Comparison of ENCODE assay signal across 29 cellular contexts in genomic region chr12:94597268-94597667, GRCh38. TPM values are rescaled to one million over a fixed set of nuclear protein-coding genes. Genes with fewer than 3 reads are reported as not detected.
"Had no signal": no experiment of that assay in that cellular context is flagged by ENCODE, and none has a peak within 500 bp of the region (broad histone marks: within the 10 kb centered on the region; RNA-seq: fewer than 3 reads in every experiment).

No MANE protein-coding gene starts in this region.

- H3K4me3 ChIP-seq: esophagus squamous epithelium, skin epidermis, uterus had no signal

- DNase-seq: activated CD4-positive, alpha-beta memory T cell treated with anti-CD3 and anti-CD28 coated beads, Interleukin-2, amount 10 ng/mL, durations not matched to agents 7 days and 5 days; activated CD4-positive, alpha-beta T cell treated with anti-CD3 and anti-CD28 coated beads, Interleukin-2, amount 10 ng/mL, durations not matched to agents 24 days and 14 days; activated CD4-positive, CD25-positive, alpha-beta regulatory T cell treated with anti-CD3 and anti-CD28 coated beads, Interleukin-2, amount 50 U/mL, for 72 hours; activated CD8-positive, alpha-beta memory T cell treated with anti-CD3 and anti-CD28 coated beads, Interleukin-2, amount 50 U/mL, for 48 hours; activated gamma-delta T cell; activated naive CD4-positive, alpha-beta T cell treated with anti-CD3 and anti-CD28 coated beads, Interleukin-2, amount 50 U/mL, for 16 hours; activated T-cell treated with anti-CD3 and anti-CD28 coated beads, Interleukin-2, amount 50 U/mL, for 24 hours; amniotic stem cell; brain microvascular endothelial cell; caudate nucleus; cortex of kidney; effector memory CD8-positive, alpha-beta T cell; esophagus squamous epithelium; glutamatergic neuron; left cardiac atrium; mammary epithelial cell; naive B cell; nephron progenitor cell; stimulated activated CD4-positive, alpha-beta T cell treated with anti-CD3 and anti-CD28 coated beads, Interleukin-4, amount 100 ng/mL, for 4 hours; stimulated activated CD8-positive, alpha-beta memory T cell treated with anti-CD3 and anti-CD28 coated beads, Interleukin-4, amount 100 ng/mL, for 48 hours; stimulated activated naive CD8-positive, alpha-beta T cell treated with anti-CD3 and anti-CD28 coated beads, Interleukin-15, amount 100 ng/mL, for 72 hours; substantia nigra; T1000; uterus had no signal

- H3K27ac ChIP-seq: brain microvascular endothelial cell, neutrophil, skin epidermis, uterus had no signal

- H3K9me3 ChIP-seq: esophagus squamous epithelium, neutrophil, uterus had no signal

- ATAC-seq: effector memory CD8-positive, alpha-beta T cell; left cardiac atrium; sciatic nerve; stimulated activated memory B cell treated with anti-CD40 and anti-IgM and Interleukin-4, amounts not matched to agents 10 μg/mL and 1 μg/mL and 100 μg/mL, for 72 hours; stimulated activated naive CD8-positive, alpha-beta T cell treated with anti-CD3 and anti-CD28 coated beads, Interleukin-15, amount 100 ng/mL, for 72 hours had no signal

- H3K4me1 ChIP-seq: uterus had no signal

- H3K27me3 ChIP-seq: brain microvascular endothelial cell, esophagus squamous epithelium, neutrophil, uterus had no signal

- H3K36me3 ChIP-seq: brain microvascular endothelial cell, esophagus squamous epithelium, uterus had no signal

RNA-seq across cellular contexts. Expression of gene TMCC3, which starts 53.1 kb away (rescaled TPM):
- total RNA-seq: activated CD4-positive, alpha-beta T cell treated with anti-CD3 and anti-CD28 coated beads, Interleukin-2, amount 10 ng/mL, durations not matched to agents 24 days and 14 days; osteocyte had no signal
